In the genomic region with DNA sequence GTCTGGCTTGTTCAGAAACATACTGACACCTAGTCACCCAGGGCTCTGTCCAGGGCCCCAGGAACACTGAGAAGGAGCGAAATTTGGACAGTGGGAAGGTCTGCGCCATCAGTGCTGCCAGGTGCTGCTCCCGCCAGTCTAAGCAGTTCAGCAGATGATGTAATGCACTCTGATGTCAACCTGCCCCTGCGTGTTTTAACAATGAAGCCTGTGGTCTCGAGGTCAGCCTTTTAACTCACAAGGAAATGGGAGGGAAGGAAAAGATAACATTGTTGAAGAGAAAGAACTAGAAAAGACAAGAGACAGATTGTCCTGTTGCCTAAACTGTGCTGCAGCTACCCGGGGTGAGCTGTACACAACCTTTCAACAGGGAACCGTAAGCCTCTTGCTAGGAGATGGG, we compare ENCODE assay signal across 15 cellular contexts.
DNase-seq lines count a peak whose midpoint lies in the region; ATAC-seq, FAIRE-seq and TF ChIP-seq lines count a peak whose summit lies in the region.
"Had no signal": no experiment of that assay in that cellular context is flagged by ENCODE, and none has a peak within 500 bp of the region (broad histone marks: within the 10 kb centered on the region; RNA-seq: fewer than 3 reads in every experiment).

No MANE protein-coding gene starts in this region.

- no peaks in the 10 kb centered on the region for H3K9me3 Mint-ChIP-seq in activated CD4-positive, alpha-beta T cell treated with anti-CD3 and anti-CD28 coated beads, Interleukin-2, amount 10 ng/mL, durations not matched to agents 7 days and 5 days
- H3K9me3 Mint-ChIP-seq in activated T-helper 2 cell treated with anti-CD3 and anti-CD28 coated beads, Interferon-gamma antibody, Interleukin-2, Interleukin-4, amounts not matched to agents 10 μg/mL and 5 μg/mL and 100 μg/mL, durations not matched to agents 14 hours and 24 hours and 36 hours: no peaks in the 10 kb centered on the region
- H3K9me3 Mint-ChIP-seq: naive B cell had no signal

- no peaks in the 10 kb centered on the region for H3K27me3 Mint-ChIP-seq in activated CD4-positive, alpha-beta T cell treated with anti-CD3 and anti-CD28 coated beads, Interleukin-2, amount 10 ng/mL, durations not matched to agents 7 days and 5 days
- H3K27me3 Mint-ChIP-seq in activated T-helper 2 cell treated with anti-CD3 and anti-CD28 coated beads, Interferon-gamma antibody, Interleukin-2, Interleukin-4, amounts not matched to agents 10 μg/mL and 5 μg/mL and 100 μg/mL, durations not matched to agents 14 hours and 24 hours and 36 hours (ENCODE audit: low read depth): no peaks in the 10 kb centered on the region
- H3K27me3 Mint-ChIP-seq: naive B cell had no signal

- DNase-seq in activated CD4-positive, alpha-beta T cell treated with anti-CD3 and anti-CD28 coated beads, Interleukin-2, amount 10 ng/mL, durations not matched to agents 7 days and 5 days: no peak
- no peak for DNase-seq in activated CD4-positive, alpha-beta T cell treated with anti-CD3 and anti-CD28 coated beads, Interleukin-2, amount 50 U/mL, for 48 hours
- DNase-seq in activated T-helper 2 cell treated with anti-CD3 and anti-CD28 coated beads, Interferon-gamma antibody, Interleukin-2, Interleukin-4, amounts not matched to agents 10 μg/mL and 5 μg/mL and 100 μg/mL, durations not matched to agents 14 hours and 24 hours and 36 hours (ENCODE audit: low spot score): no peak
- DNase-seq in glomerular visceral epithelial cell (ENCODE audit: extremely low spot score) (peak; percentile 76), renal cortical epithelial cell (ENCODE audit: low read depth) (peak; percentile 60), GM12891 (ENCODE audit: insufficient read length, low spot score) (no peak), amniotic stem cell (lab: John Stamatoyannopoulos, UW) (no peak)
- DNase-seq: ACHN, erythroblast, GM23248, naive B cell, NCI-H524 treated with DMSO at 0.1 percent for 48 hours, transverse colon had no signal

- no peak overlapping the region for H3K4me3 Mint-ChIP-seq in activated CD4-positive, alpha-beta T cell treated with anti-CD3 and anti-CD28 coated beads, Interleukin-2, amount 10 ng/mL, durations not matched to agents 7 days and 5 days
- H3K4me3 Mint-ChIP-seq in activated T-helper 2 cell treated with anti-CD3 and anti-CD28 coated beads, Interferon-gamma antibody, Interleukin-2, Interleukin-4, amounts not matched to agents 10 μg/mL and 5 μg/mL and 100 μg/mL, durations not matched to agents 14 hours and 24 hours and 36 hours (ENCODE audit: low read depth): no peak overlapping the region
- H3K4me3 Mint-ChIP-seq: naive B cell had no signal

- peaks cover 14% of the 10 kb centered on the region for H3K4me1 Mint-ChIP-seq in activated CD4-positive, alpha-beta T cell treated with anti-CD3 and anti-CD28 coated beads, Interleukin-2, amount 10 ng/mL, durations not matched to agents 7 days and 5 days
- H3K4me1 Mint-ChIP-seq in activated T-helper 2 cell treated with anti-CD3 and anti-CD28 coated beads, Interferon-gamma antibody, Interleukin-2, Interleukin-4, amounts not matched to agents 10 μg/mL and 5 μg/mL and 100 μg/mL, durations not matched to agents 14 hours and 24 hours and 36 hours (ENCODE audit: low read depth): peaks cover 9% of the 10 kb centered on the region

- no peak for TF ChIP-seq POLR2A in GM12891 (IDR thresholded peaks at IDR 0.05; ENCODE audit: low read depth, low read length)

- H3K36me3 Mint-ChIP-seq in activated CD4-positive, alpha-beta T cell treated with anti-CD3 and anti-CD28 coated beads, Interleukin-2, amount 10 ng/mL, durations not matched to agents 7 days and 5 days (ENCODE audit: low read depth): peaks cover 54% of the 10 kb centered on the region
- H3K36me3 Mint-ChIP-seq in activated T-helper 2 cell treated with anti-CD3 and anti-CD28 coated beads, Interferon-gamma antibody, Interleukin-2, Interleukin-4, amounts not matched to agents 10 μg/mL and 5 μg/mL and 100 μg/mL, durations not matched to agents 14 hours and 24 hours and 36 hours (ENCODE audit: low read depth): peaks cover 86% of the 10 kb centered on the region

- ATAC-seq in SK-N-SH treated with all-trans-retinoic acid at 6 μM for 48 hours: no peak

- POLR2A ChIA-PET in activated CD4-positive, alpha-beta T cell treated with anti-CD3 and anti-CD28 coated beads, Interleukin-2, amount 10 ng/mL, durations not matched to agents 7 days and 5 days (lab: Charles Lee): no interaction called here

- CTCF ChIA-PET in activated CD4-positive, alpha-beta T cell treated with anti-CD3 and anti-CD28 coated beads, Interleukin-2, amount 10 ng/mL, durations not matched to agents 7 days and 5 days (lab: Charles Lee): interaction anchor here (0.6 to 1.0 kb wide), 2 partner anchors 8 to 458 kb away, joined by 3 read pairs; no protein-coding TSS in a partner anchor

- intact Hi-C loops in activated T-helper 2 cell treated with anti-CD3 and anti-CD28 coated beads, Interferon-gamma antibody, Interleukin-2, Interleukin-4, amounts not matched to agents 10 μg/mL and 5 μg/mL and 100 μg/mL, durations not matched to agents 14 hours and 24 hours and 36 hours (cut with micrococcal nuclease): no loop called here

- no peak for FAIRE-seq in GM12891 (lab: Jason Lieb, UNC)
- FAIRE-seq: TTC549 had no signal

- H3K27ac Mint-ChIP-seq in activated CD4-positive, alpha-beta T cell treated with anti-CD3 and anti-CD28 coated beads, Interleukin-2, amount 10 ng/mL, durations not matched to agents 7 days and 5 days: peak overlapping the region; percentile 75
- peak overlapping the region; percentile 21 for H3K27ac Mint-ChIP-seq in activated T-helper 2 cell treated with anti-CD3 and anti-CD28 coated beads, Interferon-gamma antibody, Interleukin-2, Interleukin-4, amounts not matched to agents 10 μg/mL and 5 μg/mL and 100 μg/mL, durations not matched to agents 14 hours and 24 hours and 36 hours

TF ChIP-seq in SK-N-SH treated with all-trans-retinoic acid at 6 μM for 48 hours, 23 proteins besides CTCF, POLR2A, EP300 and RAD21 (continues in another document):
- TF ChIP-seq, protein P1, sequence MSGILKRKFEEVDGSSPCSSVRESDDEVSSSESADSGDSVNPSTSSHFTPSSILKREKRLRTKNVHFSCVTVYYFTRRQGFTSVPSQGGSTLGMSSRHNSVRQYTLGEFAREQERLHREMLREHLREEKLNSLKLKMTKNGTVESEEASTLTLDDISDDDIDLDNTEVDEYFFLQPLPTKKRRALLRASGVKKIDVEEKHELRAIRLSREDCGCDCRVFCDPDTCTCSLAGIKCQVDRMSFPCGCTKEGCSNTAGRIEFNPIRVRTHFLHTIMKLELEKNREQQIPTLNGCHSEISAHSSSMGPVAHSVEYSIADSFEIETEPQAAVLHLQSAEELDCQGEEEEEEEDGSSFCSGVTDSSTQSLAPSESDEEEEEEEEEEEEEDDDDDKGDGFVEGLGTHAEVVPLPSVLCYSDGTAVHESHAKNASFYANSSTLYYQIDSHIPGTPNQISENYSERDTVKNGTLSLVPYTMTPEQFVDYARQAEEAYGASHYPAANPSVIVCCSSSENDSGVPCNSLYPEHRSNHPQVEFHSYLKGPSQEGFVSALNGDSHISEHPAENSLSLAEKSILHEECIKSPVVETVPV (CRISPR knock-in tag; IDR thresholded peaks at IDR 0.05): no peak
- TF ChIP-seq TOX (CRISPR knock-in tag; IDR thresholded peaks at IDR 0.05; ENCODE audit: borderline replicate concordance) (no peak), PPARA (CRISPR knock-in tag; IDR thresholded peaks at IDR 0.05; ENCODE audit: borderline replicate concordance) (no peak), ZNF70 (CRISPR knock-in tag; IDR thresholded peaks at IDR 0.05) (no peak), ZFP30 (CRISPR knock-in tag; IDR thresholded peaks at IDR 0.05) (no peak), ARNTL (CRISPR knock-in tag; IDR thresholded peaks at IDR 0.05; ENCODE audit: borderline replicate concordance, low read depth) (no peak)

TF ChIP-seq in GM12891, 5 proteins besides CTCF, POLR2A, EP300 and RAD21:
- TF ChIP-seq POU2F2 (IDR thresholded peaks at IDR 0.05; ENCODE audit: low read depth, low read length): no peak
- no peak for TF ChIP-seq POLR2AphosphoS5 (IDR thresholded peaks at IDR 0.05; ENCODE audit: low read depth, low read length)
- TF ChIP-seq SPI1 (IDR thresholded peaks at IDR 0.05; ENCODE audit: low read depth, low read length): no peak
- no peak for TF ChIP-seq PAX5 (IDR thresholded peaks at IDR 0.05; ENCODE audit: insufficient read depth, low read length, severe bottlenecking)
- no peak for TF ChIP-seq TAF1 (IDR thresholded peaks at IDR 0.05; ENCODE audit: low read depth, low read length)
TF ChIP-seq in GM12891: peak in this region for 0.

Comparison
In these comparisons a context has a peak if more than half of its experiments do, and no peak if none do; other contexts are left out.
1. DNase-seq: peak in glomerular visceral epithelial cell (single experiment) and renal cortical epithelial cell (single experiment); none in activated CD4-positive, alpha-beta T cell treated with anti-CD3 and anti-CD28 coated beads, Interleukin-2, amount 10 ng/mL, durations not matched to agents 7 days and 5 days (single experiment), activated CD4-positive, alpha-beta T cell treated with anti-CD3 and anti-CD28 coated beads, Interleukin-2, amount 50 U/mL, for 48 hours (0 of 2), activated T-helper 2 cell treated with anti-CD3 and anti-CD28 coated beads, Interferon-gamma antibody, Interleukin-2, Interleukin-4, amounts not matched to agents 10 μg/mL and 5 μg/mL and 100 μg/mL, durations not matched to agents 14 hours and 24 hours and 36 hours (single experiment), GM12891 (single experiment) and amniotic stem cell (single experiment).